8 cellular contexts compared by ENCODE assay signal in genomic region chr12:8823565-8824300, GRCh38. TPM values are rescaled to one million over a fixed set of nuclear protein-coding genes. Genes with fewer than 3 reads are reported as not detected.
A peak's percentile ranks its signal among the peaks of the same experiment; 100 is the strongest.
DNase-seq lines count a peak whose midpoint lies in the region; ATAC-seq and TF ChIP-seq lines count a peak whose summit lies in the region.

No MANE protein-coding gene starts in this region.

- H3K18ac ChIP-seq in mesenchymal stem cell (ENCODE audit: low read depth in 1 of 2, low read length in 2 of 2): no peak overlapping the region

- H2BK120ac ChIP-seq in mesenchymal stem cell (ENCODE audit: low read depth, low read length): no peak overlapping the region

- TF ChIP-seq CTCF in KMS-11 (conservative IDR thresholded peaks at IDR 0.05; ENCODE audit: low read depth, low read length): peak; percentile 28

- no peak overlapping the region for H3K27ac ChIP-seq in KMS-11
- no peak overlapping the region for H3K27ac ChIP-seq in mesenchymal stem cell (ENCODE audit: low read length, poor library complexity, severe bottlenecking)

- H3K14ac ChIP-seq in mesenchymal stem cell (ENCODE audit: low read length in 2 of 2): no peak overlapping the region

- no peak overlapping the region for H2AK5ac ChIP-seq in mesenchymal stem cell (ENCODE audit: low read length, severe bottlenecking)

- H3K4me3 ChIP-seq in KMS-11 (IDR thresholded peaks at IDR 0.05; ENCODE audit: insufficient read depth, low read depth, low read length) (no peak overlapping the region), mesenchymal stem cell (ENCODE audit: insufficient read depth in 1 of 2, low read depth in 1 of 2, low read length in 2 of 2) (no peak overlapping the region)

- ATAC-seq in GM21515 (IDR thresholded peaks at IDR 0.05; ENCODE audit: unreplicated experiment) (no peak), HG03521 (IDR thresholded peaks at IDR 0.05; ENCODE audit: unreplicated experiment) (no peak)

- no peak overlapping the region for H2BK5ac ChIP-seq in mesenchymal stem cell (ENCODE audit: low read depth, low read length, poor library complexity, severe bottlenecking)

- H2BK12ac ChIP-seq in mesenchymal stem cell (ENCODE audit: low read length in 2 of 2): no peak overlapping the region

- no peaks in the 10 kb centered on the region for H4K20me1 ChIP-seq in KMS-11 (ENCODE audit: insufficient read depth)

- H3K9ac ChIP-seq in KMS-11 (no peak overlapping the region), mesenchymal stem cell (ENCODE audit: low read length) (no peak overlapping the region)

- no peak overlapping the region for H4K91ac ChIP-seq in mesenchymal stem cell (ENCODE audit: low read length)

- no peaks in the 10 kb centered on the region for H3K79me2 ChIP-seq in KMS-11 (ENCODE audit: insufficient read depth, low read depth)

- H3K4me2 ChIP-seq in KMS-11 (no peak overlapping the region), mesenchymal stem cell (ENCODE audit: low read length, poor library complexity, severe bottlenecking) (no peak overlapping the region)

- H3K4me1 ChIP-seq in KMS-11 (ENCODE audit: low read depth, poor library complexity, severe bottlenecking) (no peaks in the 10 kb centered on the region), mesenchymal stem cell (ENCODE audit: control insufficient read depth, insufficient read depth, low read depth, low read length) (no peaks in the 10 kb centered on the region)

- no peak overlapping the region for H3K23ac ChIP-seq in mesenchymal stem cell (ENCODE audit: low read length in 2 of 2)

- H2BK15ac ChIP-seq in mesenchymal stem cell (ENCODE audit: low read depth, poor library complexity, severe bottlenecking): no peak overlapping the region

- peak; percentile 56 for DNase-seq in Ammon's horn (ENCODE audit: low spot score)
- DNase-seq in dermis microvascular lymphatic vessel endothelial cell (ENCODE audit: low read depth in 2 of 2): peak; percentile 29 to 63
- DNase-seq in mesenchymal stem cell: peak; percentile 34
- DNase-seq in NCI-H748 (lab: John Stamatoyannopoulos, UW; ENCODE audit: unreplicated experiment): no peak
- no peak for DNase-seq in activated CD4-positive, alpha-beta T cell treated with anti-CD3 and anti-CD28 coated beads for 1 hour

- H3K27me3 ChIP-seq in KMS-11 (ENCODE audit: insufficient read depth, low read depth) (no peaks in the 10 kb centered on the region), mesenchymal stem cell (ENCODE audit: control insufficient read depth in 1 of 2, insufficient read depth in 1 of 2, low read length in 2 of 2) (no peaks in the 10 kb centered on the region)

- H2AFZ ChIP-seq in KMS-11 (ENCODE audit: low read depth) (no peak overlapping the region), mesenchymal stem cell (ENCODE audit: low read depth, low read length) (no peak overlapping the region)

- H3K4ac ChIP-seq in mesenchymal stem cell (ENCODE audit: low read depth in 1 of 2, low read length in 2 of 2): no peak overlapping the region

- no peak overlapping the region for H4K8ac ChIP-seq in mesenchymal stem cell (ENCODE audit: low read length)

- 42% methylated on average over 6 of the region's 8 CpGs for WGBS in mesenchymal stem cell

- no peaks in the 10 kb centered on the region for H3K36me3 ChIP-seq in KMS-11 (ENCODE audit: insufficient read depth)
- no peaks in the 10 kb centered on the region for H3K36me3 ChIP-seq in mesenchymal stem cell (ENCODE audit: control insufficient read depth in 1 of 2, insufficient read depth in 2 of 2, low read depth in 1 of 2, low read length in 2 of 2)

- peaks cover 2% of the 10 kb centered on the region for H3K9me3 ChIP-seq in mesenchymal stem cell (ENCODE audit: control insufficient read depth, low read length)

- H3K79me1 ChIP-seq in mesenchymal stem cell (replicated peaks; ENCODE audit: low read length, poor library complexity, severe bottlenecking): no peaks in the 10 kb centered on the region

RNA-seq across cellular contexts. Expression of gene A2ML1, which starts 1.3 kb away (rescaled TPM):
- total RNA-seq in dermis microvascular lymphatic vessel endothelial cell: not detected in 2 replicates
- polyA plus RNA-seq in mesenchymal stem cell (2013, experiment 1 of 2): not detected
- not detected for polyA plus RNA-seq in mesenchymal stem cell (2013, experiment 2 of 2)

Comparison
In these comparisons a context has a peak if more than half of its experiments do, and no peak if none do; other contexts are left out.
1. DNase-seq: peak in Ammon's horn (single experiment), dermis microvascular lymphatic vessel endothelial cell (2 of 2) and mesenchymal stem cell (single experiment); none in NCI-H748 (single experiment) and activated CD4-positive, alpha-beta T cell treated with anti-CD3 and anti-CD28 coated beads for 1 hour (single experiment).